ENCODE assay signal across 1 cellular context in genomic region chr14:21236948-21237797, GRCh38.
A peak's percentile ranks its signal among the peaks of the same experiment; 100 is the strongest.
TF ChIP-seq lines count a peak whose summit lies in the region.

No MANE protein-coding gene starts in this region.

TF ChIP-seq in HepG2, 621 proteins besides CTCF, POLR2A, EP300 and RAD21:
- TF ChIP-seq SMAD3 (CRISPR knock-in tag; IDR thresholded peaks at IDR 0.05) (0 out of 2 replicates have a peak, but pooled peaks have one; percentile 25), GLI4 (CRISPR knock-in tag; IDR thresholded peaks at IDR 0.05; ENCODE audit: borderline replicate concordance) (no peak), POLR2G (IDR thresholded peaks at IDR 0.05; ENCODE audit: low read depth, low read length) (peak; percentile 60), ZBTB10 (CRISPR knock-in tag; IDR thresholded peaks at IDR 0.05; ENCODE audit: borderline replicate concordance) (no peak), ZNF720 (CRISPR knock-in tag; IDR thresholded peaks at IDR 0.05) (no peak), SSRP1 (CRISPR knock-in tag; IDR thresholded peaks at IDR 0.05) (peak; percentile 52; the same call in 1 of the 2 replicates), FIP1L1 (IDR thresholded peaks at IDR 0.05; ENCODE audit: borderline replicate concordance, insufficient read depth, low read depth, low read length) (no peak), NBN (conservative IDR thresholded peaks at IDR 0.05) (no peak), ZNF256 (CRISPR knock-in tag; conservative IDR thresholded peaks at IDR 0.05) (no peak), ZSCAN5A (CRISPR knock-in tag; IDR thresholded peaks at IDR 0.05; ENCODE audit: borderline replicate concordance) (no peak), ZNF574 (CRISPR knock-in tag; IDR thresholded peaks at IDR 0.05) (no peak), ZEB1 (IDR thresholded peaks at IDR 0.05; ENCODE audit: insufficient replicate concordance, low read depth) (no peak), KDM5B (CRISPR knock-in tag; IDR thresholded peaks at IDR 0.05; ENCODE audit: borderline replicate concordance) (no peak), RBFOX2 (IDR thresholded peaks at IDR 0.05; ENCODE audit: low read depth, low read length) (peak; percentile 51), DZIP1 (CRISPR knock-in tag; IDR thresholded peaks at IDR 0.05) (no peak), GRHL1 (CRISPR knock-in tag; conservative IDR thresholded peaks at IDR 0.05) (no peak), POLR2AphosphoS5 (IDR thresholded peaks at IDR 0.05; ENCODE audit: low read depth, low read length) (peak; percentile 32; the same call in 1 of the 2 replicates), ZNF646 (CRISPR knock-in tag; IDR thresholded peaks at IDR 0.05) (no peak), ZMYM4 (CRISPR knock-in tag; IDR thresholded peaks at IDR 0.05) (no peak), RFX1 (IDR thresholded peaks at IDR 0.05) (0 out of 2 replicates have a peak, but pooled peaks have one; percentile 8), ZNF878 (CRISPR knock-in tag; IDR thresholded peaks at IDR 0.05) (no peak), RBM22 (optimal IDR thresholded peaks at IDR 0.05; ENCODE audit: low read length) (peak; percentile 83), ZNF850 (CRISPR knock-in tag; conservative IDR thresholded peaks at IDR 0.05) (no peak), SRSF4 (IDR thresholded peaks at IDR 0.05; ENCODE audit: low read depth, low read length, poor library complexity, severe bottlenecking) (no peak), ZBTB7A (CRISPR knock-in tag; IDR thresholded peaks at IDR 0.05) (no peak), POLR2AphosphoS2 (IDR thresholded peaks at IDR 0.05; ENCODE audit: low read depth, low read length) (no peak; the same call in 1 of the 2 replicates), AGO2 (optimal IDR thresholded peaks at IDR 0.05; ENCODE audit: low read depth, low read length) (peak; percentile 85)
